In genomic region chr12:97982684-97983083, GRCh38 we compare ENCODE assay signal across 19 cellular contexts.
DNase-seq lines count a peak whose midpoint lies in the region; ATAC-seq and TF ChIP-seq lines count a peak whose summit lies in the region.
"Had no signal": no experiment of that assay in that cellular context is flagged by ENCODE, and none has a peak within 500 bp of the region (broad histone marks: within the 10 kb centered on the region; RNA-seq: fewer than 3 reads in every experiment).

No MANE protein-coding gene starts in this region.

- H3K9me3 ChIP-seq in A673 (ENCODE audit: low read depth, low read length, poor library complexity, severe bottlenecking) (peaks cover 8% of the 10 kb centered on the region), SK-N-MC (ENCODE audit: low read depth, low read length) (peaks cover 9% of the 10 kb centered on the region; the same call in 1 of the 2 replicates)

- no peak overlapping the region for H3K4me3 ChIP-seq in A673 (ENCODE audit: low read depth, low read length, poor library complexity, severe bottlenecking)
- H3K4me3 ChIP-seq in SK-N-MC: no peak overlapping the region
- H3K4me3 ChIP-seq: GM23248 had no signal

- POLR2A ChIA-PET in A673 (lab: Charles Lee; ENCODE audit: low non-redundant PET): no interaction called here

- TF ChIP-seq CTCF in A673 (conservative IDR thresholded peaks at IDR 0.05; ENCODE audit: low read depth, low read length): no peak

- no peak overlapping the region for H3K27ac ChIP-seq in A673 (ENCODE audit: low read depth, low read length, poor library complexity, severe bottlenecking)
- H3K27ac ChIP-seq in SK-N-MC: no peak overlapping the region
- H3K27ac ChIP-seq: 22Rv1, GM23248 had no signal

- H3K9ac ChIP-seq in SK-N-MC (ENCODE audit: insufficient read length): no peak overlapping the region
- H3K9ac ChIP-seq: GM23248 had no signal

- no TSS peak for BruUV-seq in A673 (replicated peaks; lab: Mats Ljungman, UMichigan)

- no peaks in the 10 kb centered on the region for H3K27me3 ChIP-seq in A673 (replicated peaks; ENCODE audit: insufficient read depth, low read depth, low read length, poor library complexity)

- no peaks in the 10 kb centered on the region for H3K4me1 ChIP-seq in A673 (ENCODE audit: insufficient read depth, low read length, poor library complexity, severe bottlenecking)
- H3K4me1 ChIP-seq: Caco-2 had no signal

- ATAC-seq in GM19324 (IDR thresholded peaks at IDR 0.05; ENCODE audit: low FRiP score, unreplicated experiment): no peak

- DNase-seq in DMS 273 (lab: John Stamatoyannopoulos, UW; ENCODE audit: unreplicated experiment) (peak; percentile 1), DMS 273 treated with DMSO at 0.1 percent for 48 hours (lab: John Stamatoyannopoulos, UW) (no peak), A673 (ENCODE audit: low spot score) (peak; percentile 70), NCI-H526 (lab: John Stamatoyannopoulos, UW) (peak; percentile 90 to 91), SK-N-MC (ENCODE audit: low read depth, low spot score) (peak; percentile 52), AG08396 (ENCODE audit: low spot score) (no peak), dedifferentiated amniotic fluid mesenchymal stem cell (ENCODE audit: extremely low spot score) (no peak)
- DNase-seq: ACHN; C1 segment of cervical spinal cord; Caco-2; CD4-positive, alpha-beta memory T cell; DMS53; DMS79 treated with DMSO at 0.1 percent for 48 hours; GF-D8; GM23248; H7; HCEC 1CT had no signal

- intact Hi-C loops in A673 (cut with micrococcal nuclease; ENCODE audit: unreplicated experiment): no loop called here

- CTCF ChIA-PET in A673 (lab: Charles Lee): no interaction called here

- H3K36me3 ChIP-seq in A673 (ENCODE audit: insufficient read depth, low read length, poor library complexity, severe bottlenecking) (no peaks in the 10 kb centered on the region), SK-N-MC (ENCODE audit: insufficient read depth, low read length) (no peaks in the 10 kb centered on the region)

Comparison
In these comparisons a context has a peak if more than half of its experiments do, and no peak if none do; other contexts are left out.
1. DNase-seq: peak in DMS 273 (single experiment), A673 (single experiment), NCI-H526 (2 of 2) and SK-N-MC (single experiment); none in DMS 273 treated with DMSO at 0.1 percent for 48 hours (single experiment), AG08396 (single experiment) and dedifferentiated amniotic fluid mesenchymal stem cell (single experiment).